ENCODE assay signal across 21 cellular contexts in the genomic region with DNA sequence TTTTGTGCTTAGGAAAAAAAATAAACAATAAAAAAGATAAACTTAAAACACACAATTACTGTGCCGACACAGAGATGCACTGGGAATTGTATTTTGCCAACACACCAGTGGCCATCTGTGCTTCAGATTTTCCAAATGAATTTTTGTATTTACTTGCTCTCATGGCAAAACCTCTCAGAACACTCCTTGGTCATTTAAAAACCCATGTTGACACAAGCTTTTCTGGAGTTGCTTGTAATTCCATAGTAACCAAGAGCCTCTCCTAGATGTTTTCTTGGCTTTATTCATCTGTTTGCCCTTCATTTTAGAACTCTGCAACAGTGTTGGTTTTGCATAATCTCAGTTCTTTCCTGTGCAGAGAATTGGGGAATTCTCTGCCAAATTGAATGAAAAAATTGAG.
DNase-seq lines count a peak whose midpoint lies in the region; ATAC-seq and FAIRE-seq lines count a peak whose summit lies in the region.
"Had no signal": no experiment of that assay in that cellular context is flagged by ENCODE, and none has a peak within 500 bp of the region (broad histone marks: within the 10 kb centered on the region; RNA-seq: fewer than 3 reads in every experiment).

No MANE protein-coding gene starts in this region.

- H3K36me3 Mint-ChIP-seq in activated CD4-positive, alpha-beta T cell treated with anti-CD3 and anti-CD28 coated beads, Interleukin-2, amount 10 ng/mL, durations not matched to agents 7 days and 5 days (ENCODE audit: low read depth) = no peaks in the 10 kb centered on the region
- H3K36me3 Mint-ChIP-seq: activated naive CD8-positive, alpha-beta T cell treated with anti-CD3 and anti-CD28 coated beads for 36 hours had no signal

- ATAC-seq in HG03135 (IDR thresholded peaks at IDR 0.05; ENCODE audit: unreplicated experiment) (no peak), sciatic nerve (no peak), left lobe of liver (no peak)
- ATAC-seq: body of pancreas, Right ventricle myocardium inferior had no signal

- POLR2A ChIA-PET in activated CD4-positive, alpha-beta T cell treated with anti-CD3 and anti-CD28 coated beads, Interleukin-2, amount 10 ng/mL, durations not matched to agents 7 days and 5 days (lab: Charles Lee) = no interaction called here

- no peaks in the 10 kb centered on the region for H3K9me3 Mint-ChIP-seq in activated CD4-positive, alpha-beta T cell treated with anti-CD3 and anti-CD28 coated beads, Interleukin-2, amount 10 ng/mL, durations not matched to agents 7 days and 5 days
- H3K9me3 Mint-ChIP-seq: activated naive CD8-positive, alpha-beta T cell treated with anti-CD3 and anti-CD28 coated beads for 36 hours; activated T-helper 1 cell treated with anti-CD3 and anti-CD28 coated beads, Interleukin-12 subunit alpha, Interleukin-12 subunit beta, Interleukin-2, Interleukin-4 antibody, amounts not matched to agents 30 ng/mL and 10 ng/mL and 1 ng/mL, durations not matched to agents 14 hours and 24 hours and 36 hours had no signal

- no peaks in the 10 kb centered on the region for H3K4me1 Mint-ChIP-seq in activated CD4-positive, alpha-beta T cell treated with anti-CD3 and anti-CD28 coated beads, Interleukin-2, amount 10 ng/mL, durations not matched to agents 7 days and 5 days
- H3K4me1 Mint-ChIP-seq: activated naive CD8-positive, alpha-beta T cell treated with anti-CD3 and anti-CD28 coated beads for 36 hours had no signal

- peak; percentile 7 for DNase-seq in AG08395 (ENCODE audit: low spot score)
- peak; percentile 39 to 90 (median 46) for DNase-seq in NCI-H1417 (lab: John Stamatoyannopoulos, UW)
- peak; percentile 66 for DNase-seq in NCI-H748 treated with DMSO at 0.1 percent for 48 hours (lab: John Stamatoyannopoulos, UW)
- no peak for DNase-seq in activated CD4-positive, alpha-beta T cell treated with anti-CD3 and anti-CD28 coated beads, Interleukin-2, amount 10 ng/mL, durations not matched to agents 7 days and 5 days
- DNase-seq in sciatic nerve (ENCODE audit: low spot score) = no peak
- no peak for DNase-seq in left lobe of liver (ENCODE audit: low spot score)
- DNase-seq: activated CD4-positive, alpha-beta T cell treated with anti-CD3 and anti-CD28 coated beads for 1 hour; activated naive CD8-positive, alpha-beta T cell treated with anti-CD3 and anti-CD28 coated beads for 36 hours; body of pancreas; colonic mucosa; DMS 273 treated with DMSO at 0.1 percent for 48 hours; IMR-90; kidney glomerular epithelial cell; MM.1S; NCI-H524; retina; SW 1271 had no signal

- H3K27me3 Mint-ChIP-seq in activated CD4-positive, alpha-beta T cell treated with anti-CD3 and anti-CD28 coated beads, Interleukin-2, amount 10 ng/mL, durations not matched to agents 7 days and 5 days = no peaks in the 10 kb centered on the region
- H3K27me3 Mint-ChIP-seq: activated naive CD8-positive, alpha-beta T cell treated with anti-CD3 and anti-CD28 coated beads for 36 hours had no signal

- CTCF ChIA-PET in activated CD4-positive, alpha-beta T cell treated with anti-CD3 and anti-CD28 coated beads, Interleukin-2, amount 10 ng/mL, durations not matched to agents 7 days and 5 days (lab: Charles Lee) = no interaction called here

- peak; percentile 94 for FAIRE-seq in islet of Langerhans (lab: Jason Lieb, UNC)

- no peak overlapping the region for H3K27ac Mint-ChIP-seq in activated CD4-positive, alpha-beta T cell treated with anti-CD3 and anti-CD28 coated beads, Interleukin-2, amount 10 ng/mL, durations not matched to agents 7 days and 5 days
- H3K27ac Mint-ChIP-seq: activated naive CD8-positive, alpha-beta T cell treated with anti-CD3 and anti-CD28 coated beads for 36 hours; activated T-helper 1 cell treated with anti-CD3 and anti-CD28 coated beads, Interleukin-12 subunit alpha, Interleukin-12 subunit beta, Interleukin-2, Interleukin-4 antibody, amounts not matched to agents 30 ng/mL and 10 ng/mL and 1 ng/mL, durations not matched to agents 14 hours and 24 hours and 36 hours had no signal

- no peak overlapping the region for H3K4me3 Mint-ChIP-seq in activated CD4-positive, alpha-beta T cell treated with anti-CD3 and anti-CD28 coated beads, Interleukin-2, amount 10 ng/mL, durations not matched to agents 7 days and 5 days
- H3K4me3 Mint-ChIP-seq: activated naive CD8-positive, alpha-beta T cell treated with anti-CD3 and anti-CD28 coated beads for 36 hours; activated T-helper 1 cell treated with anti-CD3 and anti-CD28 coated beads, Interleukin-12 subunit alpha, Interleukin-12 subunit beta, Interleukin-2, Interleukin-4 antibody, amounts not matched to agents 30 ng/mL and 10 ng/mL and 1 ng/mL, durations not matched to agents 14 hours and 24 hours and 36 hours had no signal

- intact Hi-C loops in sciatic nerve (cut with DNase I) = no loop called here

Comparison
In these comparisons a context has a peak if more than half of its experiments do, and no peak if none do; other contexts are left out.
1. DNase-seq: peak in AG08395 (single experiment), NCI-H1417 (3 of 3) and NCI-H748 treated with DMSO at 0.1 percent for 48 hours (single experiment); none in activated CD4-positive, alpha-beta T cell treated with anti-CD3 and anti-CD28 coated beads, Interleukin-2, amount 10 ng/mL, durations not matched to agents 7 days and 5 days (single experiment), sciatic nerve (single experiment) and left lobe of liver (single experiment).